Comparison of ENCODE assay signal across 20 cellular contexts in the genomic region with DNA sequence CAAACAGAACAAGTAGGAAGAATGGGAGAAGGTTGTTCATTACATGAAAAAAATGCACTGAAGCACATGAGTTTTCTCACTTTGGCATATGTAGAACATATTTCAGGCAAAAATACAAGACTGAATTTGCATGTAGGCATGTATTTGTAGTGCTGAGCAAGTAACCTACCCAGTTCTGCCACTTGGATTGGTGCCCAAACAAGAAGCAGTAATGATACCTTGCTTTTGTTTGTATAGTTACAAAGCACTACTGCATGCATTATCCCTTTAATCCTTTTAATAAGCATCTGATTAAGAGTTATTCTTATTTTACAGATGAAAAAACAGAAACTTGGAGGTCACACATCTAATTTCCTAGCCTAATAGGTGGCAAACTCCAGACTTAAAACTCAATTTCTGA. TPM values are rescaled to one million over a fixed set of nuclear protein-coding genes. Genes with fewer than 3 reads are reported as not detected.
DNase-seq lines count a peak whose midpoint lies in the region; ATAC-seq lines count a peak whose summit lies in the region.
"Had no signal": no experiment of that assay in that cellular context is flagged by ENCODE, and none has a peak within 500 bp of the region (broad histone marks: within the 10 kb centered on the region; RNA-seq: fewer than 3 reads in every experiment).

No MANE protein-coding gene starts in this region.

- DNase-seq in NCI-H2081 (lab: John Stamatoyannopoulos, UW) (peak; percentile 8 to 20), NCI-H2081 treated with DMSO at 0.1 percent for 48 hours (lab: John Stamatoyannopoulos, UW) (no peak), DMS79 (lab: John Stamatoyannopoulos, UW) (peak; percentile 43), NCI-H748 (lab: John Stamatoyannopoulos, UW; ENCODE audit: unreplicated experiment) (peak; percentile 65), NCI-H2196 treated with DMSO at 0.1 percent for 48 hours (lab: John Stamatoyannopoulos, UW; ENCODE audit: unreplicated experiment) (no peak)
- DNase-seq: DND-41, Karpas-422, NCI-H1092, NCI-H1436 treated with DMSO at 0.1 percent for 48 hours, NCI-H187 treated with DMSO at 0.1 percent for 48 hours, NCI-H226, NCI-H526, SJCRH30, T-helper 17 cell had no signal

- ATAC-seq in esophagus mucosa, result peak; percentile 87
- ATAC-seq in HG02938 (IDR thresholded peaks at IDR 0.05; ENCODE audit: unreplicated experiment), result no peak
- ATAC-seq: HepG2, Right ventricle myocardium inferior, SK-N-SH treated with all-trans-retinoic acid at 6 μM for 48 hours, T-helper 17 cell had no signal

RNA-seq across cellular contexts. Expression of gene CTTNBP2, which starts 23.1 kb away (rescaled TPM):
- 16.9 TPM for total RNA-seq in esophagus mucosa
- total RNA-seq: A172, HepG2 had no signal

Comparison
In these comparisons a context has a peak if more than half of its experiments do, and no peak if none do; other contexts are left out.
1. DNase-seq: peak in NCI-H2081 (2 of 2), DMS79 (single experiment) and NCI-H748 (single experiment); none in NCI-H2081 treated with DMSO at 0.1 percent for 48 hours (single experiment) and NCI-H2196 treated with DMSO at 0.1 percent for 48 hours (single experiment).